In genomic region chr6:16762547-16763477, GRCh38 we compare ENCODE assay signal across 8 cellular contexts. TPM values are rescaled to one million over a fixed set of nuclear protein-coding genes. Genes with fewer than 3 reads are reported as not detected.
DNase-seq lines count a peak whose midpoint lies in the region; ATAC-seq and TF ChIP-seq lines count a peak whose summit lies in the region.

No MANE protein-coding gene starts in this region.

- peaks cover 14% of the 10 kb centered on the region for H3K4me1 Mint-ChIP-seq in endodermal cell

- H3K4me1 ChIP-seq in endodermal cell (ENCODE audit: control insufficient read depth, insufficient read depth, low read length), result peaks cover 9% of the 10 kb centered on the region

- peak overlapping the region; percentile 80 for H3K27ac Mint-ChIP-seq in endodermal cell

- no peaks in the 10 kb centered on the region for H3K9me3 ChIP-seq in endodermal cell (ENCODE audit: control insufficient read depth, low read length)

- ATAC-seq in GM18498 (IDR thresholded peaks at IDR 0.05; ENCODE audit: unreplicated experiment) (peak; percentile 37), HG03095 (IDR thresholded peaks at IDR 0.05; ENCODE audit: unreplicated experiment) (peak; percentile 29)

- no peak overlapping the region for H3K27ac ChIP-seq in endodermal cell (ENCODE audit: low read depth, low read length)

- H3K36me3 Mint-ChIP-seq in endodermal cell (ENCODE audit: low read depth), result no peaks in the 10 kb centered on the region

- peaks cover 3% of the 10 kb centered on the region for H3K27me3 Mint-ChIP-seq in endodermal cell (ENCODE audit: insufficient read depth)

- H3K9ac ChIP-seq in endodermal cell (ENCODE audit: extremely low read depth, low read length, poor library complexity, severe bottlenecking), result peak overlapping the region; percentile 70

- peaks cover 9% of the 10 kb centered on the region for H3K27me3 ChIP-seq in endodermal cell (ENCODE audit: control insufficient read depth, insufficient read depth, low read length, poor library complexity, severe bottlenecking)

- H3K4me3 ChIP-seq in endodermal cell (ENCODE audit: low read length), result peak overlapping the region; percentile 87

- peak; percentile 79 for DNase-seq in ACHN
- DNase-seq in NCI-H748 treated with DMSO at 0.1 percent for 48 hours (lab: John Stamatoyannopoulos, UW), result peak; percentile 71
- DNase-seq in activated CD8-positive, alpha-beta memory T cell treated with anti-CD3 and anti-CD28 coated beads for 24 hours, result peak; percentile 82
- DNase-seq in endodermal cell, result peak; percentile 80
- peak; percentile 60 for DNase-seq in midbrain (lab: John Stamatoyannopoulos, UW)
- DNase-seq in stimulated activated naive CD4-positive, alpha-beta T cell treated with Interleukin-2 at 50 U/mL for 16 hours (lab: John Stamatoyannopoulos, UW), result peak; percentile 68

- H3K36me3 ChIP-seq in endodermal cell (ENCODE audit: control insufficient read depth, insufficient read depth, low read length), result no peaks in the 10 kb centered on the region

- H3K9me3 Mint-ChIP-seq in endodermal cell, result no peaks in the 10 kb centered on the region

- in situ Hi-C loops in ACHN (cut with HindIII; ENCODE audit: low pct_ligation_motif_present, low pct_unique_long_range_greater_than_20kb, low sequenced_read_pairs), result no loop called here

- peak overlapping the region; percentile 84 for H3K4me3 Mint-ChIP-seq in endodermal cell

- 5% methylated on average over 14 to 29 of the region's 32 CpGs for WGBS in endodermal cell (ENCODE audit: insufficient coverage in 1 of 2, insufficient read length in 1 of 2), 2 experiments

- peak; percentile 77 for TF ChIP-seq CTCF in endodermal cell (conservative IDR thresholded peaks at IDR 0.05)

RNA-seq across cellular contexts. Expression of gene ATXN1, which starts 1.6 kb away (rescaled TPM):
- total RNA-seq in endodermal cell, result 10 to 100 TPM; 10.4 to 15.9 TPM
- polyA plus RNA-seq in endodermal cell (2013, experiment 1 of 2), result 4.0 TPM
- 4.2 TPM for polyA plus RNA-seq in endodermal cell (2013, experiment 2 of 2)
